ENCODE assay signal across 32 cellular contexts in the genomic region with DNA sequence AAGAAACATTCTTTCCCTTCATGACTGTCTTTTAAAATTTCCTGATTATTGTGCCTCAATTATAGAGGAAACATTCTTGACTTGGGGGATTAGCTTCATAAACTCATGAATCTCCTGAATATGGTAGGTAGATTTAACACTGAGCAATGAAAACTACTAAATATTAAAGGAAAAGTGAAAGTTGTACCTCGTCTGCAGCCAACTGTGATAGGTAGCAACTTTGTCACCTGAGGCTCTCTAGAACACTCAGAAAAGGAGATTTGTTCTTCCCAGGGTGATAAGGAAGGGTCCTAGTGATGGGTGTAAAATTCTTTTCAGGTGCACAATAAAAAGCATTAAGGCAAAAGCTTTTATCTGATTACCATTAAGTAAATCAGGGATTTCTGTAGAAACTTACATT.
"Had no signal": no experiment of that assay in that cellular context is flagged by ENCODE, and none has a peak within 500 bp of the region (broad histone marks: within the 10 kb centered on the region; RNA-seq: fewer than 3 reads in every experiment).

No MANE protein-coding gene starts in this region.

- H3K9me3 ChIP-seq: adrenal gland, body of pancreas had no signal

- H3K27ac ChIP-seq: adrenal gland, body of pancreas, epithelial cell of prostate had no signal

- H3K36me3 Mint-ChIP-seq: activated CD4-positive, alpha-beta memory T cell treated with anti-CD3 and anti-CD28 coated beads for 36 hours; activated CD8-positive, alpha-beta memory T cell treated with anti-CD3 and anti-CD28 coated beads, Interleukin-2, amount 10 ng/mL, durations not matched to agents 7 days and 5 days; activated naive CD8-positive, alpha-beta T cell treated with anti-CD3 and anti-CD28 coated beads for 36 hours had no signal

- H3K27ac Mint-ChIP-seq: activated CD4-positive, alpha-beta memory T cell treated with anti-CD3 and anti-CD28 coated beads for 36 hours; activated CD4-positive, alpha-beta T cell treated with anti-CD3 and anti-CD28 coated beads for 36 hours; activated CD4-positive, alpha-beta T cell treated with anti-CD3 and anti-CD28 coated beads, Interleukin-2, amount 10 ng/mL, durations not matched to agents 24 days and 14 days; activated CD8-positive, alpha-beta memory T cell treated with anti-CD3 and anti-CD28 coated beads, Interleukin-2, amount 10 ng/mL, durations not matched to agents 7 days and 5 days; activated CD8-positive, alpha-beta T cell treated with anti-CD3 and anti-CD28 coated beads, Interleukin-2, amount 10 ng/mL, durations not matched to agents 7 days and 5 days; activated naive CD4-positive, alpha-beta T cell treated with anti-CD3 and anti-CD28 coated beads for 36 hours; activated naive CD4-positive, alpha-beta T cell treated with anti-CD3 and anti-CD28 coated beads, Interleukin-2, amount 50 U/mL, for 24 hours; activated naive CD8-positive, alpha-beta T cell treated with anti-CD3 and anti-CD28 coated beads for 36 hours; activated naive CD8-positive, alpha-beta T cell treated with anti-CD3 and anti-CD28 coated beads, Interleukin-2, amount 50 U/mL, for 24 hours; activated T-helper 1 cell treated with anti-CD3 and anti-CD28 coated beads, Interleukin-12 subunit alpha, Interleukin-12 subunit beta, Interleukin-2, Interleukin-4 antibody, amounts not matched to agents 30 ng/mL and 10 ng/mL and 1 ng/mL, durations not matched to agents 14 hours and 24 hours and 36 hours; activated T-helper 2 cell treated with anti-CD3 and anti-CD28 coated beads, Interferon-gamma antibody, Interleukin-2, Interleukin-4, amounts not matched to agents 10 μg/mL and 5 μg/mL and 100 μg/mL, durations not matched to agents 14 hours and 24 hours and 36 hours had no signal

- ATAC-seq: activated CD4-positive, alpha-beta T cell treated with anti-CD3 and anti-CD28 coated beads for 36 hours; activated CD8-positive, alpha-beta memory T cell treated with anti-CD3 and anti-CD28 coated beads, Interleukin-2, amount 10 ng/mL, durations not matched to agents 7 days and 5 days; activated CD8-positive, alpha-beta T cell treated with anti-CD3 and anti-CD28 coated beads, Interleukin-2, amount 10 ng/mL, durations not matched to agents 7 days and 5 days; activated naive CD8-positive, alpha-beta T cell treated with anti-CD3 and anti-CD28 coated beads, Interleukin-2, amount 50 U/mL, for 24 hours; body of pancreas; esophagus mucosa had no signal

- H3K27me3 Mint-ChIP-seq: activated CD4-positive, alpha-beta memory T cell treated with anti-CD3 and anti-CD28 coated beads for 36 hours; activated naive CD8-positive, alpha-beta T cell treated with anti-CD3 and anti-CD28 coated beads for 36 hours; activated naive CD8-positive, alpha-beta T cell treated with anti-CD3 and anti-CD28 coated beads, Interleukin-2, amount 50 U/mL, for 24 hours had no signal

- FAIRE-seq: colon, endometrium, endothelial cell of umbilical vein, frontal cortex had no signal

- H3K4me3 Mint-ChIP-seq: activated CD4-positive, alpha-beta memory T cell treated with anti-CD3 and anti-CD28 coated beads for 36 hours; activated CD4-positive, alpha-beta T cell treated with anti-CD3 and anti-CD28 coated beads for 36 hours; activated CD4-positive, alpha-beta T cell treated with anti-CD3 and anti-CD28 coated beads, Interleukin-2, amount 10 ng/mL, durations not matched to agents 24 days and 14 days; activated CD8-positive, alpha-beta memory T cell treated with anti-CD3 and anti-CD28 coated beads, Interleukin-2, amount 10 ng/mL, durations not matched to agents 7 days and 5 days; activated CD8-positive, alpha-beta T cell treated with anti-CD3 and anti-CD28 coated beads, Interleukin-2, amount 10 ng/mL, durations not matched to agents 7 days and 5 days; activated naive CD4-positive, alpha-beta T cell treated with anti-CD3 and anti-CD28 coated beads for 36 hours; activated naive CD4-positive, alpha-beta T cell treated with anti-CD3 and anti-CD28 coated beads, Interleukin-2, amount 50 U/mL, for 24 hours; activated naive CD8-positive, alpha-beta T cell treated with anti-CD3 and anti-CD28 coated beads for 36 hours; activated naive CD8-positive, alpha-beta T cell treated with anti-CD3 and anti-CD28 coated beads, Interleukin-2, amount 50 U/mL, for 24 hours; activated T-helper 1 cell treated with anti-CD3 and anti-CD28 coated beads, Interleukin-12 subunit alpha, Interleukin-12 subunit beta, Interleukin-2, Interleukin-4 antibody, amounts not matched to agents 30 ng/mL and 10 ng/mL and 1 ng/mL, durations not matched to agents 14 hours and 24 hours and 36 hours had no signal

- H3K4me3 ChIP-seq: adrenal gland, body of pancreas had no signal

- H3K36me3 ChIP-seq: adrenal gland had no signal

- DNase-seq: activated CD4-positive, alpha-beta memory T cell treated with anti-CD3 and anti-CD28 coated beads for 36 hours; activated CD4-positive, alpha-beta T cell treated with anti-CD3 and anti-CD28 coated beads for 36 hours; activated CD4-positive, alpha-beta T cell treated with anti-CD3 and anti-CD28 coated beads, Interleukin-2, amount 10 ng/mL, durations not matched to agents 24 days and 14 days; activated CD4-positive, CD25-positive, alpha-beta regulatory T cell; activated CD4-positive, CD25-positive, alpha-beta regulatory T cell treated with anti-CD3 and anti-CD28 coated beads, Interleukin-2, amount 50 U/mL, for 72 hours; activated CD8-positive, alpha-beta memory T cell treated with anti-CD3 and anti-CD28 coated beads, Interleukin-2, amount 10 ng/mL, durations not matched to agents 7 days and 5 days; activated CD8-positive, alpha-beta memory T cell treated with anti-CD3 and anti-CD28 coated beads, Interleukin-2, amount 50 U/mL, for 4 hours; activated CD8-positive, alpha-beta T cell treated with anti-CD3 and anti-CD28 coated beads, Interleukin-2, amount 10 ng/mL, durations not matched to agents 7 days and 5 days; activated effector memory CD4-positive, alpha-beta T cell treated with anti-CD3 and anti-CD28 coated beads, Interleukin-2, amount 50 U/mL, for 16 hours; activated naive CD4-positive, alpha-beta T cell treated with anti-CD3 and anti-CD28 coated beads for 36 hours; activated naive CD8-positive, alpha-beta T cell treated with anti-CD3 and anti-CD28 coated beads for 36 hours; activated naive CD8-positive, alpha-beta T cell treated with anti-CD3 and anti-CD28 coated beads, Interleukin-2, amount 50 U/mL, for 24 hours; activated T-cell treated with anti-CD3 and anti-CD28 coated beads, Interleukin-2, amount 50 U/mL, for 1 hour; activated T-cell treated with anti-CD3 and anti-CD28 coated beads, Interleukin-2, amount 50 U/mL, for 48 hours; adrenal gland; amygdala; aorta; body of pancreas; caudate nucleus; effector CD8-positive, alpha-beta T cell; foreskin fibroblast; head of caudate nucleus; T-helper 2 cell had no signal

- H3K4me1 Mint-ChIP-seq: activated CD4-positive, alpha-beta T cell treated with anti-CD3 and anti-CD28 coated beads for 36 hours; activated CD4-positive, alpha-beta T cell treated with anti-CD3 and anti-CD28 coated beads, Interleukin-2, amount 10 ng/mL, durations not matched to agents 24 days and 14 days; activated CD8-positive, alpha-beta memory T cell treated with anti-CD3 and anti-CD28 coated beads, Interleukin-2, amount 10 ng/mL, durations not matched to agents 7 days and 5 days; activated naive CD4-positive, alpha-beta T cell treated with anti-CD3 and anti-CD28 coated beads, Interleukin-2, amount 50 U/mL, for 24 hours; activated naive CD8-positive, alpha-beta T cell treated with anti-CD3 and anti-CD28 coated beads for 36 hours had no signal

- H3K27me3 ChIP-seq: adrenal gland, body of pancreas had no signal
